Comparison of ENCODE assay signal across 9 cellular contexts in genomic region chr12:103858953-103859601, GRCh38. TPM values are rescaled to one million over a fixed set of nuclear protein-coding genes. Genes with fewer than 3 reads are reported as not detected.
DNase-seq lines count a peak whose midpoint lies in the region; ATAC-seq and TF ChIP-seq lines count a peak whose summit lies in the region.
"Had no signal": no experiment of that assay in that cellular context is flagged by ENCODE, and none has a peak within 500 bp of the region (broad histone marks: within the 10 kb centered on the region; RNA-seq: fewer than 3 reads in every experiment).

No MANE protein-coding gene starts in this region.

- no peak for TF ChIP-seq CTCF in PC-9 (conservative IDR thresholded peaks at IDR 0.05)
- TF ChIP-seq CTCF in esophagus squamous epithelium (IDR thresholded peaks at IDR 0.05) = peak in 1 of 6 experiments; percentile 14
- no peak for TF ChIP-seq CTCF in osteoblast (IDR thresholded peaks at IDR 0.05; ENCODE audit: extremely low read depth, low read depth, low read length)

- no peak for ATAC-seq in HG02759 (IDR thresholded peaks at IDR 0.05; ENCODE audit: unreplicated experiment)
- ATAC-seq: body of pancreas had no signal

- H3K4me1 ChIP-seq in PC-9 (replicated peaks; ENCODE audit: insufficient read depth) = peaks cover 34% of the 10 kb centered on the region
- peaks cover 3 to 58% (median 32%) of the 10 kb centered on the region in 3 donors for H3K4me1 ChIP-seq in esophagus squamous epithelium
- peaks cover 27% of the 10 kb centered on the region for H3K4me1 ChIP-seq in osteoblast (ENCODE audit: insufficient read depth, low read length)

- DNase-seq in AG20443 (ENCODE audit: low spot score) = peak; percentile 94
- DNase-seq in PC-9 = peak; percentile 73 to 96
- DNase-seq in esophagus squamous epithelium (lab: John Stamatoyannopoulos, UW) = no peak
- peak; percentile 93 for DNase-seq in osteoblast (ENCODE audit: insufficient read length, low spot score, missing footprints)
- DNase-seq in NCI-H2107 (lab: John Stamatoyannopoulos, UW) = no peak
- DNase-seq in NCI-H82 treated with DMSO at 0.1 percent for 48 hours (lab: John Stamatoyannopoulos, UW; ENCODE audit: unreplicated experiment) = no peak
- DNase-seq in SHP77 treated with DMSO at 0.1 percent for 48 hours (lab: John Stamatoyannopoulos, UW) = no peak

- TF ChIP-seq POLR2A in esophagus squamous epithelium (IDR thresholded peaks at IDR 0.05) = peak in 1 of 4 donors; percentile 14

- H3F3A ChIP-seq in PC-9 (ENCODE audit: insufficient read depth, low read depth) = peaks cover 27% of the 10 kb centered on the region

- H3K9me3 ChIP-seq in PC-9 (ENCODE audit: insufficient read depth, low read depth) (no peaks in the 10 kb centered on the region), esophagus squamous epithelium (no peaks in the 10 kb centered on the region), osteoblast (ENCODE audit: low read depth, low read length) (no peaks in the 10 kb centered on the region)
- H3K9me3 ChIP-seq: body of pancreas had no signal

- H2AFZ ChIP-seq in PC-9 (peak overlapping the region; percentile 73), osteoblast (ENCODE audit: low read length) (peak overlapping the region; percentile 78)

- intact Hi-C loops in PC-9 (cut with micrococcal nuclease; ENCODE audit: unreplicated experiment) (loop anchor here (2.0 kb wide), 1 partner anchor 18 kb away; the partner anchor contains the start of gene NT5DC3), esophagus squamous epithelium (cut with DNase I) (no loop called here)

- no peaks in the 10 kb centered on the region for H3K36me3 ChIP-seq in PC-9 (ENCODE audit: low read depth)
- H3K36me3 ChIP-seq in esophagus squamous epithelium = no peaks in the 10 kb centered on the region
- no peaks in the 10 kb centered on the region for H3K36me3 ChIP-seq in osteoblast (ENCODE audit: insufficient read depth, low read length)

- no peaks in the 10 kb centered on the region for H3K27me3 ChIP-seq in PC-9 (ENCODE audit: insufficient read depth, low read depth)
- no peaks in the 10 kb centered on the region for H3K27me3 ChIP-seq in esophagus squamous epithelium
- H3K27me3 ChIP-seq in osteoblast (ENCODE audit: insufficient read depth, low read length) = no peaks in the 10 kb centered on the region
- H3K27me3 ChIP-seq: body of pancreas had no signal

- H3K4me3 ChIP-seq in PC-9 = peak overlapping the region; percentile 22; the same call in 1 of the 2 replicates
- no peak overlapping the region for H3K4me3 ChIP-seq in esophagus squamous epithelium
- H3K4me3 ChIP-seq in osteoblast (ENCODE audit: insufficient read depth, low read length) = no peak overlapping the region
- H3K4me3 ChIP-seq: body of pancreas had no signal

- H3K79me2 ChIP-seq in PC-9 (ENCODE audit: low read depth) (no peaks in the 10 kb centered on the region), osteoblast (ENCODE audit: insufficient read depth, low read length) (no peaks in the 10 kb centered on the region)

- 19 to 28% methylated on average over 9 to 10 of the region's 10 CpGs for WGBS in esophagus squamous epithelium, 2 donors

- BruUV-seq in PC-9 (replicated peaks; lab: Mats Ljungman, UMichigan) = no TSS peak

- peak overlapping the region; percentile 59 for H3K4me2 ChIP-seq in PC-9
- H3K4me2 ChIP-seq in osteoblast (ENCODE audit: insufficient read depth, low read length) = peak overlapping the region; percentile 18

- H3K9me2 ChIP-seq in PC-9 (ENCODE audit: insufficient read depth) = no peaks in the 10 kb centered on the region

- POLR2A ChIA-PET in PC-9 (lab: Charles Lee; ENCODE audit: unreplicated experiment) = interaction anchor here (0.6 to 1.0 kb wide), 3 partner anchors 18 to 427 kb away, joined by 3 to 17 read pairs (median 11); partner anchors contain the start of gene NT5DC3

- CTCF ChIA-PET in PC-9 (lab: Charles Lee) = no interaction called here

- H3K27ac ChIP-seq in PC-9 (peak overlapping the region; percentile 86), esophagus squamous epithelium (peak overlapping the region; percentile 83 to 92 (median 90)), osteoblast (ENCODE audit: low read depth, low read length) (peak overlapping the region; percentile 71)
- H3K27ac ChIP-seq: body of pancreas had no signal

- no peaks in the 10 kb centered on the region for H4K20me1 ChIP-seq in PC-9 (ENCODE audit: insufficient read depth)
- H4K20me1 ChIP-seq in osteoblast (ENCODE audit: insufficient read depth, low read length) = no peaks in the 10 kb centered on the region

RNA-seq across cellular contexts. Expression of gene NT5DC3, which starts 18.0 kb away (rescaled TPM):
- total RNA-seq in PC-9 (2021) (11.5 and 13.2 TPM in 2 replicates), esophagus squamous epithelium (10 to 100 TPM in 1 of 4 donors, 1 to 10 TPM in 3; 4.7 to 32.2 (median 5.8) TPM), osteoblast (10.1 and 10.6 TPM in 2 replicates)

Comparison
In these comparisons a context has a peak if more than half of its experiments do, and no peak if none do; other contexts are left out.
1. DNase-seq: peak in AG20443 (single experiment), PC-9 (2 of 2) and osteoblast (single experiment); none in esophagus squamous epithelium (single experiment), NCI-H2107 (single experiment), NCI-H82 treated with DMSO at 0.1 percent for 48 hours (single experiment) and SHP77 treated with DMSO at 0.1 percent for 48 hours (single experiment).
2. Peak in every context shown above with its lines, with median percentiles within 50 percentile points of each other: H3K27ac ChIP-seq.